12 cellular contexts compared by ENCODE assay signal in genomic region chr7:20350996-20351692, GRCh38. TPM values are rescaled to one million over a fixed set of nuclear protein-coding genes. Genes with fewer than 3 reads are reported as not detected.
DNase-seq lines count a peak whose midpoint lies in the region; ATAC-seq, FAIRE-seq and TF ChIP-seq lines count a peak whose summit lies in the region.
"Had no signal": no experiment of that assay in that cellular context is flagged by ENCODE, and none has a peak within 500 bp of the region (broad histone marks: within the 10 kb centered on the region; RNA-seq: fewer than 3 reads in every experiment).

No MANE protein-coding gene starts in this region.

- FAIRE-seq in HepG2 (lab: Jason Lieb, UNC): no peak
- FAIRE-seq: bronchial epithelial cell had no signal

- BruUV-seq in HepG2 (replicated peaks; lab: Mats Ljungman, UMichigan): no TSS peak

- peaks cover 4% of the 10 kb centered on the region for H3K9me3 Mint-ChIP-seq in neural progenitor cell

- H3K36me3 ChIP-seq in HepG2 (replicated peaks in 1 of 2; ENCODE audit: control insufficient read depth in 1 of 2, insufficient read depth in 2 of 2, low read length in 2 of 2) (no peaks in the 10 kb centered on the region), right lobe of liver (no peaks in the 10 kb centered on the region), neural progenitor cell (no peaks in the 10 kb centered on the region), WERI-Rb-1 (no peaks in the 10 kb centered on the region)

- peaks cover 43% of the 10 kb centered on the region for H3K36me3 Mint-ChIP-seq in neural progenitor cell

- H3K9ac ChIP-seq in HepG2 (ENCODE audit: insufficient read depth, low read depth, low read length) (no peak overlapping the region), neural progenitor cell (no peak overlapping the region)
- H3K9ac ChIP-seq: KMS-11 had no signal

- H3K27me3 ChIP-seq in HepG2 (ENCODE audit: control insufficient read depth in 1 of 2, insufficient read depth in 2 of 2, low read length in 2 of 2): no peaks in the 10 kb centered on the region
- no peaks in the 10 kb centered on the region for H3K27me3 ChIP-seq in right lobe of liver
- H3K27me3 ChIP-seq in neural progenitor cell: no peaks in the 10 kb centered on the region
- no peaks in the 10 kb centered on the region for H3K27me3 ChIP-seq in WERI-Rb-1 (ENCODE audit: insufficient read depth, low read depth, severe bottlenecking)

- no peaks in the 10 kb centered on the region for H3K79me2 ChIP-seq in HepG2 (ENCODE audit: insufficient read depth, low read length)
- no peaks in the 10 kb centered on the region for H3K79me2 ChIP-seq in neural progenitor cell (ENCODE audit: low read depth)

- H3F3A ChIP-seq in neural progenitor cell (ENCODE audit: low read depth): no peaks in the 10 kb centered on the region

- no peaks in the 10 kb centered on the region for H3K4me1 ChIP-seq in HepG2 (ENCODE audit: insufficient read depth, low read length)
- H3K4me1 ChIP-seq in right lobe of liver: no peaks in the 10 kb centered on the region
- peaks cover 7% of the 10 kb centered on the region for H3K4me1 ChIP-seq in neural progenitor cell

- H3K4me3 ChIP-seq in HepG2 (replicated peaks in 1 of 3; ENCODE audit: insufficient read depth in 1 of 3, low read depth in 2 of 3, low read length in 3 of 3): no peak overlapping the region
- no peak overlapping the region for H3K4me3 ChIP-seq in right lobe of liver
- no peak overlapping the region for H3K4me3 ChIP-seq in neural progenitor cell
- no peak overlapping the region for H3K4me3 ChIP-seq in WERI-Rb-1 (ENCODE audit: low read depth, low read length)

- no peaks in the 10 kb centered on the region for H3K9me3 ChIP-seq in HepG2 (ENCODE audit: low read length)
- no peaks in the 10 kb centered on the region for H3K9me3 ChIP-seq in right lobe of liver
- no peaks in the 10 kb centered on the region for H3K9me3 ChIP-seq in neural progenitor cell (ENCODE audit: low read depth)
- H3K9me3 ChIP-seq in WERI-Rb-1 (ENCODE audit: severe bottlenecking): no peaks in the 10 kb centered on the region

- TF ChIP-seq POLR2A in HepG2 (IDR thresholded peaks at IDR 0.05; ENCODE audit: insufficient read depth in 1 of 2, low read depth in 2 of 2, low read length in 2 of 2) (no peak), right lobe of liver (IDR thresholded peaks at IDR 0.05) (no peak)

- no peak overlapping the region for H3K4me2 ChIP-seq in HepG2 (ENCODE audit: low read depth, low read length)
- no peak overlapping the region for H3K4me2 ChIP-seq in neural progenitor cell
- H3K4me2 ChIP-seq: KMS-11 had no signal

- ATAC-seq in HepG2 (no peak), right lobe of liver (no peak)

- no peaks in the 10 kb centered on the region for H3K27me3 Mint-ChIP-seq in neural progenitor cell (ENCODE audit: insufficient read depth, low read depth)

- CTCF ChIA-PET in HepG2 (lab: Yijun Ruan, JAX; ENCODE audit: low intra/inter-chr PET ratio, low total read pairs): no interaction called here

- POLR2A ChIA-PET in HepG2 (lab: Yijun Ruan, JAX): no interaction called here

- WGBS in HepG2 (ENCODE audit: low lambda C conversion rate): 2% methylated on average over 1 of the region's 1 CpG
- 59% methylated on average over 1 of the region's 1 CpG for WGBS in right lobe of liver (ENCODE audit: insufficient coverage, low coverage, low lambda C conversion rate, missing lambda C conversion rate)

- no peak overlapping the region for H3K4me3 Mint-ChIP-seq in neural progenitor cell

- no peak overlapping the region for H2AFZ ChIP-seq in HepG2 (ENCODE audit: low read length)
- no peak overlapping the region for H2AFZ ChIP-seq in neural progenitor cell (replicated peaks)

- in situ Hi-C loops in HepG2 (cut with HindIII; ENCODE audit: extremely low pct_ligation_motif_present, low pct_unique_long_range_greater_than_20kb): no loop called here

- H3K27ac ChIP-seq in HepG2 (ENCODE audit: extremely low read length, insufficient read depth, low read length) (no peak overlapping the region), right lobe of liver (no peak overlapping the region), neural progenitor cell (no peak overlapping the region), WERI-Rb-1 (no peak overlapping the region)
- H3K27ac ChIP-seq: KMS-11 had no signal

- intact Hi-C loops in HepG2 (cut with micrococcal nuclease; ENCODE audit: unreplicated experiment) (no loop called here), right lobe of liver (cut with DNase I) (no loop called here)

- no peak for DNase-seq in HepG2 (ENCODE audit: low spot score)
- no peak for DNase-seq in right lobe of liver
- peak; percentile 14 for DNase-seq in dermis blood vessel endothelial cell
- DNase-seq in neural progenitor cell (ENCODE audit: low spot score): no peak
- no peak for DNase-seq in WERI-Rb-1
- no peak for DNase-seq in NCI-H1105 (lab: John Stamatoyannopoulos, UW)
- DNase-seq in SW480 (ENCODE audit: low spot score): no peak
- no peak for DNase-seq in stimulated activated CD4-positive, alpha-beta T cell treated with anti-CD3 and anti-CD28 coated beads, Interleukin-4, amount 100 ng/mL, for 1 hour
- DNase-seq: NCI-H2029 treated with DMSO at 0.1 percent for 48 hours had no signal

- TF ChIP-seq EP300 in HepG2 (IDR thresholded peaks at IDR 0.05; ENCODE audit: low read depth in 2 of 2, low read length in 2 of 2): no peak
- no peak for TF ChIP-seq EP300 in HepG2 (CRISPR knock-in tag; IDR thresholded peaks at IDR 0.05; ENCODE audit: borderline replicate concordance)

- H4K20me1 ChIP-seq in HepG2 (ENCODE audit: insufficient read depth, low read length): no peaks in the 10 kb centered on the region
- no peaks in the 10 kb centered on the region for H4K20me1 ChIP-seq in neural progenitor cell (ENCODE audit: low read depth)

- peak overlapping the region; percentile 39 for H3K27ac Mint-ChIP-seq in neural progenitor cell

- no peak for TF ChIP-seq CTCF in HepG2 (CRISPR knock-in tag; IDR thresholded peaks at IDR 0.05)
- TF ChIP-seq CTCF in right lobe of liver (IDR thresholded peaks at IDR 0.05): no peak
- TF ChIP-seq CTCF in neural progenitor cell (IDR thresholded peaks at IDR 0.05): no peak
- no peak for TF ChIP-seq CTCF in WERI-Rb-1 (IDR thresholded peaks at IDR 0.05; ENCODE audit: low read depth, low read length)

- TF ChIP-seq RAD21 in HepG2 (CRISPR knock-in tag; IDR thresholded peaks at IDR 0.05): no peak

- H3K4me1 Mint-ChIP-seq in neural progenitor cell: peaks cover 8% of the 10 kb centered on the region

TF ChIP-seq in HepG2, 621 proteins besides CTCF, POLR2A, EP300 and RAD21:
- TF ChIP-seq IRX3 (CRISPR knock-in tag; IDR thresholded peaks at IDR 0.05; ENCODE audit: borderline replicate concordance, low read depth): no peak
- TF ChIP-seq MAFF (IDR thresholded peaks at IDR 0.05; ENCODE audit: low read depth, low read length): peak; percentile 99
- no peak for TF ChIP-seq ZBTB26 (CRISPR knock-in tag; IDR thresholded peaks at IDR 0.05; ENCODE audit: borderline replicate concordance)
- peak; percentile 96 to 99 for TF ChIP-seq MAFK (conservative IDR thresholded peaks at IDR 0.05 in 1 of 2, IDR thresholded peaks at IDR 0.05 in 1 of 2; ENCODE audit: low read length in 2 of 2)
- no peak for TF ChIP-seq CBX1 (IDR thresholded peaks at IDR 0.05; ENCODE audit: low read depth)
- TF ChIP-seq ZNF619 (CRISPR knock-in tag; IDR thresholded peaks at IDR 0.05): no peak
- TF ChIP-seq KDM3A (CRISPR knock-in tag; IDR thresholded peaks at IDR 0.05; ENCODE audit: low read depth): no peak
- peak; percentile 26; the same call in 1 of the 2 replicates for TF ChIP-seq NFE2L2 (IDR thresholded peaks at IDR 0.05; ENCODE audit: low read length)

RNA-seq across cellular contexts. Expression of gene ITGB8, which starts 20.4 kb away (rescaled TPM):
- total RNA-seq in HepG2 (2016; rRNA removed; fragmentation: Illumina TruSeq; extraction: Trizol) (0.06 TPM in 1 of 2 replicates, not detected in the other), right lobe of liver (under 1 TPM; 0.43 to 0.70 (median 0.56) TPM), dermis blood vessel endothelial cell (8.5 and 8.8 TPM in 2 replicates), neural progenitor cell (ENCODE audit: low replicate concordance) (3.0 and 5.3 TPM in 2 replicates)
- not detected in 2 replicates for total RNA-seq in HepG2 (2016; cell fraction: cytosol; rRNA removed; fragmentation: Illumina TruSeq; extraction: Trizol; ENCODE audit: low read depth)
- 0.02 TPM in 1 of 2 replicates, not detected in the other for total RNA-seq in HepG2 (2016; cell fraction: insoluble cytoplasmic fraction; rRNA removed; fragmentation: Illumina TruSeq; extraction: Trizol)
- total RNA-seq in HepG2 (2016; cell fraction: membrane; rRNA removed; fragmentation: Illumina TruSeq; extraction: Trizol): 0.03 TPM in 1 of 2 replicates, not detected in the other
- 0.09 and 0.16 TPM in 2 replicates for total RNA-seq in HepG2 (2016; cell fraction: nucleus; rRNA removed; fragmentation: Illumina TruSeq; extraction: Trizol)
- polyA plus RNA-seq in HepG2 (2011; rRNA removed): 0.01 and 0.04 TPM in 2 replicates
- under 0.01 and 0.01 TPM in 2 replicates for polyA plus RNA-seq in HepG2 (2011; cell fraction: cytosol; rRNA removed)
- polyA plus RNA-seq in HepG2 (2011; cell fraction: nucleus; rRNA removed): 0.05 and 0.14 TPM in 2 replicates
- polyA plus RNA-seq in HepG2 (2012): not detected in 2 replicates
- polyA plus RNA-seq in HepG2 (2016; cell fraction: cytosol; fragmentation: Illumina TruSeq; extraction: Trizol; ENCODE audit: low read depth): not detected in 2 replicates
- not detected in 2 replicates for polyA plus RNA-seq in HepG2 (2016; cell fraction: insoluble cytoplasmic fraction; fragmentation: Illumina TruSeq; extraction: Trizol; ENCODE audit: low read depth)
- not detected in 2 replicates for polyA plus RNA-seq in HepG2 (2016; cell fraction: membrane; fragmentation: Illumina TruSeq; extraction: Trizol; ENCODE audit: low read depth)
- 0.08 TPM in 1 of 2 replicates, not detected in the other for polyA plus RNA-seq in HepG2 (2016; cell fraction: nucleus; fragmentation: Illumina TruSeq; extraction: Trizol; ENCODE audit: insufficient read depth, low read depth)
- 0.06 and 28.4 TPM in 2 replicates for polyA minus RNA-seq in HepG2 (2011; rRNA and poly(A)+ RNA removed; ENCODE audit: low replicate concordance)
- polyA minus RNA-seq in HepG2 (2011; cell fraction: cytosol; rRNA and poly(A)+ RNA removed): not detected in 2 replicates
- polyA minus RNA-seq in HepG2 (2011; cell fraction: nucleus; rRNA and poly(A)+ RNA removed): 0.12 and 0.13 TPM in 2 replicates
- total RNA-seq: T-helper 1 cell treated with Interleukin-12 subunit alpha and Interleukin-12 subunit beta and Interleukin-4 antibody, amounts not matched to agents 30 ng/mL and 1 ng/mL, for 36 hours had no signal
